In the genomic region with DNA sequence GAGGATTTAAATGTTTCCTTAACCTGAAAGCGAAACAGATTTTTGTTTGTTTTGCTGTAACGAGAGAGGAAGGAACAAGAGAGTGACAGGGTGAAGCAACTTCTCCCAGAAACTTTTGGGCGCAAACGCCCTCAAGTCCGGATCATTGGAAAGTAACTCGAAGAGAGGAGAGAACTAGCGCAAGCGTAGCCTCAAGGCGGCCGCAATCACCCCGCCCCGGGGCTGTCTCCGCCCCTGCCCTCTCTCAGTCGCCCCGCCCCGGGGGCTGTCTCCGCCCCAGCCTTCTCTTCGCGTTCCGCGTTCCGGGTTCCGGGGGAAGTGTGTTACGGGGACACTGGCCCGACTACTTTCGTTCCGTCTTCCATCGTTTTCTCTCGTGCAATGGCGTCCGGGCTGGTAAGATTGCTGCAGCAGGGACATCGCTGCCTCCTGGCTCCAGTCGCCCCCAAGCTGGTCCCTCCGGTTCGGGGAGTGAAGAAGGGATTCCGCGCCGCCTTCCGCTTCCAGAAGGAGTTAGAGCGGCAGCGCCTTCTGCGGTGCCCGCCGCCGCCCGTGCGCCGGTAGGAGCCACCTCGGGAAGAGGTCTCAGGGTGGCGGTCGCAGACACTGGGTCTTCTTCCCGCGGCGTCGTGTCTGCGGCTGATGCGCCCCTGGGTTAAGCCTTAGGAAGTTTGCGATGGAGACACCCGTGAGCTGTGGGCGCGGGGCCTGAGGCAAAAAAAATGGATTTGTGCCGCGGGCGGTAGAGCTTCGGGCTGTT, we compare ENCODE assay signal across 8 cellular contexts. TPM values are rescaled to one million over a fixed set of nuclear protein-coding genes. Genes with fewer than 3 reads are reported as not detected.
DNase-seq lines count a peak whose midpoint lies in the region; ATAC-seq lines count a peak whose summit lies in the region.

A gene (plus strand): TSS at position 372 of the 760 bp plus-strand sequence. CDS start 10 bp downstream, at position 382.

- H3K36me3 Mint-ChIP-seq in activated CD8-positive, alpha-beta memory T cell treated with anti-CD3 and anti-CD28 coated beads, Interleukin-2, amount 10 ng/mL, durations not matched to agents 7 days and 5 days, result peaks cover 29% of the 10 kb centered on the region

- H2BK120ac ChIP-seq in mesenchymal stem cell (ENCODE audit: low read depth, low read length), result peak within 1 kb of the TSS; percentile 37

- H3K4me1 ChIP-seq in NT2/D1 (ENCODE audit: insufficient read depth, insufficient read length) (no peaks in the 10 kb centered on the region), endocrine pancreas (ENCODE audit: control insufficient read depth, insufficient read depth, low read length) (peaks cover 39% of the 10 kb centered on the region), mesenchymal stem cell (ENCODE audit: control insufficient read depth, insufficient read depth, low read depth, low read length) (peaks cover 2% of the 10 kb centered on the region)

- peaks cover 58% of the 10 kb centered on the region for H3K4me1 Mint-ChIP-seq in activated CD8-positive, alpha-beta memory T cell treated with anti-CD3 and anti-CD28 coated beads, Interleukin-2, amount 10 ng/mL, durations not matched to agents 7 days and 5 days

- peak within 1 kb of the TSS; percentile 100 for H4K8ac ChIP-seq in mesenchymal stem cell (ENCODE audit: low read length)

- ATAC-seq in GM21367 (IDR thresholded peaks at IDR 0.05; ENCODE audit: unreplicated experiment), result peak; percentile 83
- ATAC-seq in activated CD8-positive, alpha-beta memory T cell treated with anti-CD3 and anti-CD28 coated beads, Interleukin-2, amount 10 ng/mL, durations not matched to agents 7 days and 5 days, result peak; percentile 100

- H3K14ac ChIP-seq in mesenchymal stem cell (ENCODE audit: low read length in 2 of 2), result peak within 1 kb of the TSS in 1 of 2 experiments; percentile 68

- no peaks in the 10 kb centered on the region for H3K27me3 Mint-ChIP-seq in activated CD8-positive, alpha-beta memory T cell treated with anti-CD3 and anti-CD28 coated beads, Interleukin-2, amount 10 ng/mL, durations not matched to agents 7 days and 5 days

- peak within 1 kb of the TSS; percentile 84 to 93 for H3K4ac ChIP-seq in mesenchymal stem cell (ENCODE audit: low read depth in 1 of 2, low read length in 2 of 2)

- H3K4me3 Mint-ChIP-seq in activated CD8-positive, alpha-beta memory T cell treated with anti-CD3 and anti-CD28 coated beads, Interleukin-2, amount 10 ng/mL, durations not matched to agents 7 days and 5 days, result peak within 1 kb of the TSS; percentile 95

- H2AK5ac ChIP-seq in mesenchymal stem cell (ENCODE audit: low read length, severe bottlenecking), result peak within 1 kb of the TSS; percentile 44

- no peaks in the 10 kb centered on the region for H3K9me3 Mint-ChIP-seq in activated CD8-positive, alpha-beta memory T cell treated with anti-CD3 and anti-CD28 coated beads, Interleukin-2, amount 10 ng/mL, durations not matched to agents 7 days and 5 days (ENCODE audit: low read depth)

- H3K4me3 ChIP-seq in NT2/D1 (ENCODE audit: insufficient read length, low read depth) (peak within 1 kb of the TSS; percentile 94), endocrine pancreas (ENCODE audit: control insufficient read depth, insufficient read depth, low read length) (peak within 1 kb of the TSS; percentile 99), mesenchymal stem cell (ENCODE audit: insufficient read depth in 1 of 2, low read depth in 1 of 2, low read length in 2 of 2) (peak within 1 kb of the TSS; percentile 88 to 92)

- whole genome bisulfite sequencing in mesenchymal stem cell, result under 1% methylated on average over 65 of the region's 65 CpGs

- peak within 1 kb of the TSS; percentile 89 for H4K91ac ChIP-seq in mesenchymal stem cell (ENCODE audit: low read length)

- peak within 1 kb of the TSS; percentile 23 to 49 for H3K23ac ChIP-seq in mesenchymal stem cell (ENCODE audit: low read length in 2 of 2)

- H2AFZ ChIP-seq in mesenchymal stem cell (ENCODE audit: low read depth, low read length), result peak within 1 kb of the TSS; percentile 92

- H2BK12ac ChIP-seq in mesenchymal stem cell (ENCODE audit: low read length in 2 of 2), result peak within 1 kb of the TSS in 1 of 2 experiments; percentile 1

- H3K36me3 ChIP-seq in NT2/D1 (ENCODE audit: insufficient read depth, insufficient read length, low read length) (peaks cover 40% of the 10 kb centered on the region), endocrine pancreas (ENCODE audit: control insufficient read depth, insufficient read depth, low read length) (no peaks in the 10 kb centered on the region), mesenchymal stem cell (ENCODE audit: control insufficient read depth in 1 of 2, insufficient read depth in 2 of 2, low read depth in 1 of 2, low read length in 2 of 2) (peaks cover 3 to 26% of the 10 kb centered on the region in 2 experiments)

- H3K27me3 ChIP-seq in NT2/D1 (ENCODE audit: insufficient read depth, insufficient read length) (peaks cover 13% of the 10 kb centered on the region), endocrine pancreas (ENCODE audit: control insufficient read depth, insufficient read depth, low read length) (no peaks in the 10 kb centered on the region), mesenchymal stem cell (ENCODE audit: control insufficient read depth in 1 of 2, insufficient read depth in 1 of 2, low read length in 2 of 2) (no peaks in the 10 kb centered on the region)

- H2BK5ac ChIP-seq in mesenchymal stem cell (ENCODE audit: low read depth, low read length, poor library complexity, severe bottlenecking), result peak within 1 kb of the TSS; percentile 81

- peak within 1 kb of the TSS; percentile 75 for H3K27ac ChIP-seq in mesenchymal stem cell (ENCODE audit: low read length, poor library complexity, severe bottlenecking)

- peaks cover 3% of the 10 kb centered on the region for H3K79me1 ChIP-seq in mesenchymal stem cell (replicated peaks; ENCODE audit: low read length, poor library complexity, severe bottlenecking)

- H3K4me2 ChIP-seq in mesenchymal stem cell (ENCODE audit: low read length, poor library complexity, severe bottlenecking), result peak within 1 kb of the TSS; percentile 62

- CTCF ChIA-PET in activated CD8-positive, alpha-beta memory T cell treated with anti-CD3 and anti-CD28 coated beads, Interleukin-2, amount 10 ng/mL, durations not matched to agents 7 days and 5 days (lab: Charles Lee), result interaction anchor here (0.9 to 3.0 kb wide), 9 partner anchors 9 to 412 kb away, joined by 3 to 18 read pairs (median 3); a partner anchor contains a TSS

- DNase-seq in COLO829 (ENCODE audit: low spot score) (peak; percentile 94), HUDEP-2 (lab: John Stamatoyannopoulos, UW; ENCODE audit: unreplicated experiment in 76 of 76) (peak in 74 of 76 experiments; percentile 24 to 95 (median 89)), NT2/D1 (ENCODE audit: low read depth, low spot score) (peak; percentile 94), mesenchymal stem cell (peak; percentile 96)
- peak; percentile 96 for DNase-seq in activated CD8-positive, alpha-beta memory T cell treated with anti-CD3 and anti-CD28 coated beads, Interleukin-2, amount 10 ng/mL, durations not matched to agents 7 days and 5 days
- DNase-seq in stimulated activated CD8-positive, alpha-beta memory T cell treated with anti-CD3 and anti-CD28 coated beads, Interleukin-15, amount 100 ng/mL, for 1 hour (ENCODE audit: low read depth), result peak; percentile 98

- H3K27ac Mint-ChIP-seq in activated CD8-positive, alpha-beta memory T cell treated with anti-CD3 and anti-CD28 coated beads, Interleukin-2, amount 10 ng/mL, durations not matched to agents 7 days and 5 days, result peak within 1 kb of the TSS; percentile 92

- no peaks in the 10 kb centered on the region for H3K9me3 ChIP-seq in NT2/D1 (ENCODE audit: insufficient read depth, low read length)
- no peaks in the 10 kb centered on the region for H3K9me3 ChIP-seq in endocrine pancreas (ENCODE audit: control insufficient read depth, low read length)
- H3K9me3 ChIP-seq in mesenchymal stem cell (ENCODE audit: control insufficient read depth, low read length), result no peaks in the 10 kb centered on the region

- H2BK15ac ChIP-seq in mesenchymal stem cell (ENCODE audit: low read depth, poor library complexity, severe bottlenecking), result peak within 1 kb of the TSS; percentile 90

- H3K9ac ChIP-seq in NT2/D1 (ENCODE audit: insufficient read length, low read depth), result peak within 1 kb of the TSS; percentile 98
- peak within 1 kb of the TSS; percentile 97 for H3K9ac ChIP-seq in endocrine pancreas (ENCODE audit: control insufficient read depth, insufficient read depth, low read length)
- H3K9ac ChIP-seq in mesenchymal stem cell (ENCODE audit: low read length), result peak within 1 kb of the TSS; percentile 98

- peak within 1 kb of the TSS; percentile 89 to 98 for H3K18ac ChIP-seq in mesenchymal stem cell (ENCODE audit: low read depth in 1 of 2, low read length in 2 of 2)

RNA-seq across cellular contexts. Expression of the gene that starts here (rescaled TPM):
- 10 to 100 TPM; 30.4 to 34.9 TPM for total RNA-seq in activated CD8-positive, alpha-beta memory T cell treated with anti-CD3 and anti-CD28 coated beads, Interleukin-2, amount 10 ng/mL, durations not matched to agents 7 days and 5 days
- 22.5 TPM for polyA plus RNA-seq in mesenchymal stem cell (2013, experiment 1 of 2)
- polyA plus RNA-seq in mesenchymal stem cell (2013, experiment 2 of 2), result 21.7 TPM

Comparison
In these comparisons a context has a peak if more than half of its experiments do, and no peak if none do; other contexts are left out.
1. Peak in every context shown above with its lines: DNase-seq, ATAC-seq, H3K4me3 ChIP-seq and H3K27ac ChIP-seq.